39 cellular contexts compared by ENCODE assay signal in the genomic region with DNA sequence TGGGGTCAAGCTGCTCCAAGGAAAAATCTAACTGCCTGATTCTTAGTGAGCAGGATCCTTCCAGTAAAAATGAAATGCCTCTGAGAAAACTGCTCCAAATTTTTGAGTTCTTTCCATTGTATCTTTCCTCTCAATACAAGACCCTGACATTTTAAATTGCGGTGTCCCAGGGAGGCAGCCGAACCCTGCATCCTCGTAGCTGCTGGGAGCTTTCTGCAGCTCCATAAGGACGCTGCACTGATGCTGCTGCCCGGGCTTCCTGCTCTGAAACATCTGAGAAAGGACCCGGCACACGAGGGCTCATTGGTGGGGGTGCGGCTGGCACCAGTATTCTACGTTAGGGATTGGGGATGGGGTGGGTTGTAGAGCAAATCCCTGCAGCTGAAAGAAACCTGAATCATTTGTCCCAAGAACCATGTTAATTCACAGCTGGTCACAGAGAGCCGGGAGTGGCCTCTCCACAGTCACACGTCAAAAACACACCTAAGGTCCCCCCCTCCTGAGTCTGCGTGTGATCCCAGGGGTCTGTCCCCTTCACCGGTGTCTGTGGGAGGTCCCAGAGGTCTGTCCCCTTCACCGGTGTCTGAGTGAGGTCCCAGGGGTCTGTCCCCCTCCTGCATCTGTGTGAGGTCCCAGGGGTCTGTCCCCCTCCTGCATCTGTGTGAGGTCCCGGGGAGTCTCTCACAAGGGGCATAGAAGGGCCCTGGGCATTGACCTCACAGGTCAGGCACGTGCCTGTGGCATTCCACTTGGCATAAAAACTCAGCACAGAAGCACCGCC.
"Had no signal": no experiment of that assay in that cellular context is flagged by ENCODE, and none has a peak within 500 bp of the region (broad histone marks: within the 10 kb centered on the region; RNA-seq: fewer than 3 reads in every experiment).

No MANE protein-coding gene starts in this region.

- H3K4me1 ChIP-seq: adrenal gland, body of pancreas, breast epithelium, esophagus muscularis mucosa, foreskin keratinocyte, gastrocnemius medialis, heart left ventricle had no signal

- H3K36me3 ChIP-seq: adrenal gland, breast epithelium, cardiac muscle cell, esophagus muscularis mucosa, gastrocnemius medialis, heart left ventricle, WERI-Rb-1 had no signal

- H3K27ac ChIP-seq: adrenal gland, body of pancreas, breast epithelium, cardiac muscle cell, coronary artery, dorsolateral prefrontal cortex, esophagus muscularis mucosa, foreskin keratinocyte, gastrocnemius medialis, heart left ventricle, WERI-Rb-1 had no signal

- H3K36me3 Mint-ChIP-seq: activated CD4-positive, alpha-beta memory T cell treated with anti-CD3 and anti-CD28 coated beads for 36 hours; activated CD8-positive, alpha-beta memory T cell treated with anti-CD3 and anti-CD28 coated beads, Interleukin-2, amount 10 ng/mL, durations not matched to agents 7 days and 5 days had no signal

- ATAC-seq: activated CD4-positive, CD25-positive, alpha-beta regulatory T cell treated with anti-CD3 and anti-CD28 coated beads, Interleukin-2, amount 50 U/mL, for 24 hours; activated CD8-positive, alpha-beta memory T cell treated with anti-CD3 and anti-CD28 coated beads, Interleukin-2, amount 10 ng/mL, durations not matched to agents 7 days and 5 days; activated CD8-positive, alpha-beta T cell treated with anti-CD3 and anti-CD28 coated beads, Interleukin-2, amount 10 ng/mL, durations not matched to agents 7 days and 5 days; body of pancreas; foreskin keratinocyte; gastrocnemius medialis; heart left ventricle; T-helper 17 cell had no signal

- H3K4me1 Mint-ChIP-seq: activated B cell treated with CpG ODN at 0.5 μM for 24 hours; activated CD8-positive, alpha-beta memory T cell treated with anti-CD3 and anti-CD28 coated beads, Interleukin-2, amount 10 ng/mL, durations not matched to agents 7 days and 5 days; activated naive CD4-positive, alpha-beta T cell treated with anti-CD3 and anti-CD28 coated beads, Interleukin-2, amount 50 U/mL, for 24 hours; activated naive CD8-positive, alpha-beta T cell treated with anti-CD3 and anti-CD28 coated beads for 36 hours; activated naive CD8-positive, alpha-beta T cell treated with anti-CD3 and anti-CD28 coated beads, Interleukin-2, amount 50 U/mL, for 24 hours; T-helper 17 cell had no signal

- H3K9me3 ChIP-seq: adrenal gland, body of pancreas, breast epithelium, esophagus muscularis mucosa, gastrocnemius medialis, heart left ventricle had no signal

- H3K27me3 ChIP-seq: adrenal gland, body of pancreas, cardiac muscle cell, foreskin keratinocyte, gastrocnemius medialis had no signal

- H3K4me3 ChIP-seq: adrenal gland, body of pancreas, breast epithelium, cardiac muscle cell, coronary artery, dorsolateral prefrontal cortex, esophagus muscularis mucosa, gastrocnemius medialis, heart left ventricle had no signal

- H3K9me3 Mint-ChIP-seq: activated CD4-positive, alpha-beta memory T cell treated with anti-CD3 and anti-CD28 coated beads for 36 hours; dendritic cell treated with granulocyte-macrophage colony-stimulating factor and Interleukin-4, amounts not matched to agents 40 ng/mL and 50 ng/mL, for 4 days had no signal

- H3K4me3 Mint-ChIP-seq: activated B cell treated with CpG ODN at 0.5 μM for 24 hours; activated CD4-positive, alpha-beta memory T cell treated with anti-CD3 and anti-CD28 coated beads for 36 hours; activated CD8-positive, alpha-beta memory T cell treated with anti-CD3 and anti-CD28 coated beads, Interleukin-2, amount 10 ng/mL, durations not matched to agents 7 days and 5 days; activated CD8-positive, alpha-beta T cell treated with anti-CD3 and anti-CD28 coated beads, Interleukin-2, amount 10 ng/mL, durations not matched to agents 7 days and 5 days; activated naive CD4-positive, alpha-beta T cell treated with anti-CD3 and anti-CD28 coated beads for 36 hours; activated naive CD4-positive, alpha-beta T cell treated with anti-CD3 and anti-CD28 coated beads, Interleukin-2, amount 50 U/mL, for 24 hours; activated naive CD8-positive, alpha-beta T cell treated with anti-CD3 and anti-CD28 coated beads for 36 hours; activated naive CD8-positive, alpha-beta T cell treated with anti-CD3 and anti-CD28 coated beads, Interleukin-2, amount 50 U/mL, for 24 hours; activated T-helper 1 cell treated with anti-CD3 and anti-CD28 coated beads, Interleukin-12 subunit alpha, Interleukin-12 subunit beta, Interleukin-2, Interleukin-4 antibody, amounts not matched to agents 30 ng/mL and 10 ng/mL and 1 ng/mL, durations not matched to agents 14 hours and 24 hours and 36 hours; dendritic cell treated with granulocyte-macrophage colony-stimulating factor and Interleukin-4, amounts not matched to agents 40 ng/mL and 50 ng/mL, for 4 days; T-helper 17 cell; T-helper 2 cell treated with Interferon-gamma antibody and Interleukin-4, amounts not matched to agents 5 μg/mL and 100 μg/mL, for 36 hours had no signal

- H3K27ac Mint-ChIP-seq: activated B cell treated with CpG ODN at 0.5 μM for 24 hours; activated CD4-positive, alpha-beta memory T cell treated with anti-CD3 and anti-CD28 coated beads for 36 hours; activated CD8-positive, alpha-beta memory T cell treated with anti-CD3 and anti-CD28 coated beads, Interleukin-2, amount 10 ng/mL, durations not matched to agents 7 days and 5 days; activated CD8-positive, alpha-beta T cell treated with anti-CD3 and anti-CD28 coated beads, Interleukin-2, amount 10 ng/mL, durations not matched to agents 7 days and 5 days; activated naive CD4-positive, alpha-beta T cell treated with anti-CD3 and anti-CD28 coated beads for 36 hours; activated naive CD4-positive, alpha-beta T cell treated with anti-CD3 and anti-CD28 coated beads, Interleukin-2, amount 50 U/mL, for 24 hours; activated naive CD8-positive, alpha-beta T cell treated with anti-CD3 and anti-CD28 coated beads for 36 hours; activated naive CD8-positive, alpha-beta T cell treated with anti-CD3 and anti-CD28 coated beads, Interleukin-2, amount 50 U/mL, for 24 hours; activated T-helper 1 cell treated with anti-CD3 and anti-CD28 coated beads, Interleukin-12 subunit alpha, Interleukin-12 subunit beta, Interleukin-2, Interleukin-4 antibody, amounts not matched to agents 30 ng/mL and 10 ng/mL and 1 ng/mL, durations not matched to agents 14 hours and 24 hours and 36 hours; activated T-helper 2 cell treated with anti-CD3 and anti-CD28 coated beads, Interferon-gamma antibody, Interleukin-2, Interleukin-4, amounts not matched to agents 10 μg/mL and 5 μg/mL and 100 μg/mL, durations not matched to agents 14 hours and 24 hours and 36 hours; dendritic cell treated with granulocyte-macrophage colony-stimulating factor and Interleukin-4, amounts not matched to agents 40 ng/mL and 50 ng/mL, for 4 days; T-helper 17 cell; T-helper 2 cell treated with Interferon-gamma antibody and Interleukin-4, amounts not matched to agents 5 μg/mL and 100 μg/mL, for 36 hours had no signal

- H3K27me3 Mint-ChIP-seq: activated CD4-positive, alpha-beta memory T cell treated with anti-CD3 and anti-CD28 coated beads for 36 hours; activated CD8-positive, alpha-beta memory T cell treated with anti-CD3 and anti-CD28 coated beads, Interleukin-2, amount 10 ng/mL, durations not matched to agents 7 days and 5 days had no signal

- DNase-seq: activated B cell treated with CpG ODN at 0.5 μM for 24 hours; activated CD4-positive, alpha-beta memory T cell treated with anti-CD3 and anti-CD28 coated beads for 36 hours; activated CD4-positive, alpha-beta T cell treated with anti-CD3 and anti-CD28 coated beads for 48 hours; activated CD4-positive, alpha-beta T cell treated with anti-CD3 and anti-CD28 coated beads, Interleukin-2, amount 50 U/mL, for 1 hour; activated CD8-positive, alpha-beta memory T cell treated with anti-CD3 and anti-CD28 coated beads, Interleukin-2, amount 10 ng/mL, durations not matched to agents 7 days and 5 days; activated CD8-positive, alpha-beta memory T cell treated with anti-CD3 and anti-CD28 coated beads, Interleukin-2, amount 50 U/mL, for 4 hours; activated effector memory CD4-positive, alpha-beta T cell treated with anti-CD3 and anti-CD28 coated beads, Interleukin-2, amount 50 U/mL, for 16 hours; activated naive CD8-positive, alpha-beta T cell treated with anti-CD3 and anti-CD28 coated beads for 36 hours; activated naive CD8-positive, alpha-beta T cell treated with anti-CD3 and anti-CD28 coated beads, Interleukin-2, amount 50 U/mL, for 24 hours; activated T-cell treated with anti-CD3 and anti-CD28 coated beads, Interleukin-2, amount 50 U/mL, for 1 hour; activated T-cell treated with anti-CD3 and anti-CD28 coated beads, Interleukin-2, amount 50 U/mL, for 48 hours; adrenal gland; amygdala; body of pancreas; central memory CD4-positive, alpha-beta T cell; cerebellar nuclear complex; dorsolateral prefrontal cortex; effector memory CD4-positive, alpha-beta T cell; erythroblast; foreskin keratinocyte; gastrocnemius medialis; glutamatergic neuron; heart left ventricle; T-helper 1 cell; T-helper 17 cell; T1000; WERI-Rb-1 had no signal
